24 cellular contexts compared by ENCODE assay signal in the genomic region with DNA sequence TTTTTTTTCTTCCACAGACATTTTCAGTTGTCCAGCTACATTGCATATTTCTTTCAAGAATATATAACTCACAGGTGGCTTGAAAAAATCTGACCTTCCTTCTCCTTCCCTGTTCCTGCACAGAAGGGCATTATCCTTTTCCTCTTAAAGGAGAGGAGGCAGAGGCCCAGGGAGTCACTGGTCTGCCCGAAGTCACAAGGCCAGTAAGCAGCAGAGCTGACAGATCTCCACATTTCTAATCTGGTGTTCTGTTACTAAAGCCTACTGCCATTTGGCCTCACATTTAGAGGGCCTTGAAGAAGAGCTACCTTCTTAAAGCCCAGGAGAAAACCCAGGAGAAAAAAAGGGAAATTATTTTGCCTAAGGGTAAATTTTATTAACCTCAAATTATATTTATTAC. TPM values are rescaled to one million over a fixed set of nuclear protein-coding genes. Genes with fewer than 3 reads are reported as not detected.
DNase-seq lines count a peak whose midpoint lies in the region; TF ChIP-seq lines count a peak whose summit lies in the region.
"Had no signal": no experiment of that assay in that cellular context is flagged by ENCODE, and none has a peak within 500 bp of the region (broad histone marks: within the 10 kb centered on the region; RNA-seq: fewer than 3 reads in every experiment).

No MANE protein-coding gene starts in this region.

- no peak overlapping the region for H3K4me3 Mint-ChIP-seq in nephron
- H3K4me3 Mint-ChIP-seq: CD4-positive, alpha-beta T cell; GM23338 had no signal

- H3K27me3 ChIP-seq in WERI-Rb-1 (ENCODE audit: insufficient read depth, low read depth, severe bottlenecking): no peaks in the 10 kb centered on the region
- no peaks in the 10 kb centered on the region for H3K27me3 ChIP-seq in smooth muscle cell (ENCODE audit: low read depth)
- no peaks in the 10 kb centered on the region for H3K27me3 ChIP-seq in tibial nerve
- H3K27me3 ChIP-seq: SJSA1 had no signal

- no peaks in the 10 kb centered on the region for H3K9me3 ChIP-seq in WERI-Rb-1 (ENCODE audit: severe bottlenecking)
- H3K9me3 ChIP-seq in smooth muscle cell (replicated peaks; ENCODE audit: low read depth): no peaks in the 10 kb centered on the region
- no peaks in the 10 kb centered on the region for H3K9me3 ChIP-seq in tibial nerve
- H3K9me3 ChIP-seq: HAP-1, SJSA1 had no signal

- H3K4me3 ChIP-seq in WERI-Rb-1 (ENCODE audit: low read depth, low read length) (no peak overlapping the region), smooth muscle cell (no peak overlapping the region), tibial nerve (no peak overlapping the region)
- H3K4me3 ChIP-seq: GM23338, HAP-1, SJSA1 had no signal

- no peak overlapping the region for H2AFZ ChIP-seq in smooth muscle cell (ENCODE audit: low read depth)
- H2AFZ ChIP-seq: GM23338 had no signal

- in situ Hi-C loops in G401 (cut with HindIII; ENCODE audit: low sequenced_read_pairs): no loop called here

- H3K36me3 ChIP-seq in WERI-Rb-1: no peaks in the 10 kb centered on the region
- no peaks in the 10 kb centered on the region for H3K36me3 ChIP-seq in smooth muscle cell (ENCODE audit: low read depth)
- H3K36me3 ChIP-seq in tibial nerve: peaks cover 0 to 7% (median 0%) of the 10 kb centered on the region in 3 donors
- H3K36me3 ChIP-seq: HAP-1, SJSA1 had no signal

- peaks cover 10% of the 10 kb centered on the region for H4K20me1 ChIP-seq in smooth muscle cell (ENCODE audit: low read depth)

- H3K4me1 ChIP-seq in smooth muscle cell (ENCODE audit: low read depth): peaks cover under 1% of the 10 kb centered on the region
- H3K4me1 ChIP-seq in tibial nerve: peaks cover 0 to 74% (median 7%) of the 10 kb centered on the region in 4 donors
- H3K4me1 ChIP-seq: HAP-1, SJSA1 had no signal

- peak overlapping the region; percentile 64 for H3K27ac ChIP-seq in WERI-Rb-1
- peak overlapping the region; percentile 59 for H3K27ac ChIP-seq in smooth muscle cell (ENCODE audit: low read depth)
- H3K27ac ChIP-seq in tibial nerve: no peak overlapping the region
- H3K27ac ChIP-seq: HL-60, SJSA1 had no signal

- TF ChIP-seq EP300 in tibial nerve (IDR thresholded peaks at IDR 0.05): no peak

- WGBS in smooth muscle cell (ENCODE audit: low lambda C conversion rate): 38% methylated on average over 1 of the region's 1 CpG
- WGBS in tibial nerve, 2 donors: 61 to 63% methylated on average over 1 of the region's 1 CpG

- H3K79me2 ChIP-seq in smooth muscle cell (ENCODE audit: low read depth): peaks cover 98% of the 10 kb centered on the region

- H3K4me1 Mint-ChIP-seq in nephron: peaks cover 83% of the 10 kb centered on the region

- no peak overlapping the region for H3K4me2 ChIP-seq in smooth muscle cell
- H3K4me2 ChIP-seq: GM23338 had no signal

- TF ChIP-seq CTCF in WERI-Rb-1 (IDR thresholded peaks at IDR 0.05; ENCODE audit: low read depth, low read length) (no peak), nephron (IDR thresholded peaks at IDR 0.05; ENCODE audit: unreplicated experiment in 3 of 3) (no peak), smooth muscle cell (IDR thresholded peaks at IDR 0.05; ENCODE audit: borderline replicate concordance, insufficient read depth, poor library complexity, severe bottlenecking) (no peak), tibial nerve (IDR thresholded peaks at IDR 0.05) (no peak)

- TF ChIP-seq POLR2A in tibial nerve (IDR thresholded peaks at IDR 0.05): no peak

- H3F3A ChIP-seq in smooth muscle cell (ENCODE audit: low read depth): peaks cover 37% of the 10 kb centered on the region

- DNase-seq in G401 (ENCODE audit: low spot score): peak; percentile 58
- peak; percentile 74 for DNase-seq in WERI-Rb-1
- DNase-seq in smooth muscle cell (lab: John Stamatoyannopoulos, UW; ENCODE audit: unreplicated experiment): no peak
- DNase-seq in HK-2 (ENCODE audit: unreplicated experiment): no peak
- no peak for DNase-seq in tibial nerve (ENCODE audit: low spot score in 2 of 2)
- no peak for DNase-seq in stimulated activated CD8-positive, alpha-beta memory T cell treated with anti-CD3 and anti-CD28 coated beads, Interleukin-4, amount 100 ng/mL, for 48 hours
- DNase-seq: CD4-positive, alpha-beta T cell; COR-L47; DND-41; KBM-7; NCI-H1092 treated with DMSO at 0.1 percent for 48 hours; NCI-H1436 treated with DMSO at 0.1 percent for 48 hours; NCI-H1930; NCI-H345 had no signal

- no peaks in the 10 kb centered on the region for H3K27me3 Mint-ChIP-seq in nephron (ENCODE audit: low read depth)
- H3K27me3 Mint-ChIP-seq: CD4-positive, alpha-beta T cell had no signal

- no peak overlapping the region for H3K9ac ChIP-seq in smooth muscle cell (ENCODE audit: low read depth)

- no peaks in the 10 kb centered on the region for H3K9me3 Mint-ChIP-seq in nephron
- H3K9me3 Mint-ChIP-seq: CD4-positive, alpha-beta T cell; GM23338 had no signal

- H3K36me3 Mint-ChIP-seq in nephron (ENCODE audit: low read depth): no peaks in the 10 kb centered on the region

- H3K27ac Mint-ChIP-seq in nephron: peak overlapping the region in 2 of 3 experiments; percentile 19 to 52
- H3K27ac Mint-ChIP-seq: CD4-positive, alpha-beta T cell; GM23338 had no signal

RNA-seq across cellular contexts. Expression of a gene that starts 12.3 kb away (rescaled TPM):
- total RNA-seq in G401 (2014; rRNA removed; shearing (Covaris generic)): 0.64 and 1.2 TPM in 2 replicates
- total RNA-seq in smooth muscle cell: 124 and 125 TPM in 2 replicates
- polyA plus RNA-seq in smooth muscle cell: 44.8 and 46.7 TPM in 2 replicates
- 100 to 1,000 TPM; 106 to 210 (median 154) TPM for total RNA-seq in tibial nerve

RNA-seq across cellular contexts. Expression of a gene that starts 35.2 kb away (rescaled TPM):
- total RNA-seq in G401 (2014; rRNA removed; shearing (Covaris generic)): 24.3 and 26.4 TPM in 2 replicates
- 39.9 and 43.5 TPM in 2 replicates for total RNA-seq in smooth muscle cell
- polyA plus RNA-seq in smooth muscle cell: 40.5 and 50.6 TPM in 2 replicates
- 10 to 100 TPM; 41.4 to 79.8 (median 49.1) TPM for total RNA-seq in tibial nerve

RNA-seq across cellular contexts. Expression of a gene that starts 52.7 kb away (rescaled TPM):
- total RNA-seq in G401 (2014; rRNA removed; shearing (Covaris generic)): 0.06 TPM in 1 of 2 replicates, not detected in the other
- total RNA-seq in smooth muscle cell (not detected in 2 replicates), tibial nerve (not detected)
- not detected in 2 replicates for polyA plus RNA-seq in smooth muscle cell
- total RNA-seq: A673; CD4-positive, alpha-beta T cell; GM23338; HepG2; HT-29; Right ventricle myocardium inferior; SJSA1 had no signal
- polyA plus RNA-seq: BJ, GM23338, HepG2 had no signal

Comparison
In these comparisons a context has a peak if more than half of its experiments do, and no peak if none do; other contexts are left out.
1. DNase-seq: peak in G401 (single experiment) and WERI-Rb-1 (single experiment); none in smooth muscle cell (single experiment), HK-2 (single experiment), tibial nerve (0 of 2) and stimulated activated CD8-positive, alpha-beta memory T cell treated with anti-CD3 and anti-CD28 coated beads, Interleukin-4, amount 100 ng/mL, for 48 hours (single experiment).
2. H3K27ac ChIP-seq: peak in WERI-Rb-1 (single experiment) and smooth muscle cell (single experiment); none in tibial nerve (0 of 4).
3. RNA of a gene that starts 12.3 kb away (total RNA-seq): 106 to 210 TPM in tibial nerve and 124 to 125 TPM in smooth muscle cell; 0.64 to 1.2 TPM in G401; every median in the first group is over 10 times any median in the second.